ENCODE assay signal across 1 cellular context in the genomic region with DNA sequence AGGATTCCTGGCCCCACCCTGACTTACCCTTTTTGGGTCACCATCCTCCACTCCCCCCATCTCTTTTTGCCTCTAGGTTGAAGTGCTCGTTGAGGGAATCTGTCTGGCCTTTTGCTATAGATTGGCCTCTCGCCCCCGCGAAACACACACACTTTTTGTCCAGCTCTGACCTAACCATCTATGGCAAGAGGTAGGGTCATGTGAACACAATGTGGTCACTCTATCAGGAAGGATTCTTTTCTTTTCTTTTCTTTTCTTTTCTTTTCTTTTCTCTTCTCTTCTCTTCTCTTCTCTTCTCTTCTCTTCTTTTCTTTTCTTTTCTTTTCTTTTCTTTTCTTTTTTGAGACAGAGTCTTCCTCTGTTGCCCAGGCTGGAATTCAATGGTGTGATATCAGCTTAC. TPM values are rescaled to one million over a fixed set of nuclear protein-coding genes. Genes with fewer than 3 reads are reported as not detected.
"Had no signal": no experiment of that assay in that cellular context is flagged by ENCODE, and none has a peak within 500 bp of the region (broad histone marks: within the 10 kb centered on the region; RNA-seq: fewer than 3 reads in every experiment).

No MANE protein-coding gene starts in this region.

RNA-seq across cellular contexts. Expression of a gene that starts 27.6 kb away (rescaled TPM):
- total RNA-seq: GM23248 had no signal
